ENCODE assay signal across 8 cellular contexts in genomic region chrX:14673764-14674163, GRCh38.
DNase-seq lines count a peak whose midpoint lies in the region; ATAC-seq and TF ChIP-seq lines count a peak whose summit lies in the region.

No MANE protein-coding gene starts in this region.

- no peak overlapping the region for H3K4me3 ChIP-seq in ascending aorta

- peaks cover 4% of the 10 kb centered on the region for H3K4me1 Mint-ChIP-seq in activated CD4-positive, alpha-beta memory T cell treated with anti-CD3 and anti-CD28 coated beads for 36 hours (ENCODE audit: low read depth)
- peaks cover 2% of the 10 kb centered on the region for H3K4me1 Mint-ChIP-seq in activated CD4-positive, alpha-beta memory T cell treated with anti-CD3 and anti-CD28 coated beads, Interleukin-2, amount 10 ng/mL, durations not matched to agents 7 days and 5 days
- peaks cover 15% of the 10 kb centered on the region for H3K4me1 Mint-ChIP-seq in osteocyte (ENCODE audit: unreplicated experiment)

- H3K27me3 ChIP-seq in ascending aorta: no peaks in the 10 kb centered on the region

- no peaks in the 10 kb centered on the region for H3K36me3 Mint-ChIP-seq in activated CD4-positive, alpha-beta memory T cell treated with anti-CD3 and anti-CD28 coated beads for 36 hours
- H3K36me3 Mint-ChIP-seq in activated CD4-positive, alpha-beta memory T cell treated with anti-CD3 and anti-CD28 coated beads, Interleukin-2, amount 10 ng/mL, durations not matched to agents 7 days and 5 days (ENCODE audit: low read depth): no peaks in the 10 kb centered on the region
- H3K36me3 Mint-ChIP-seq in osteocyte (ENCODE audit: unreplicated experiment): no peaks in the 10 kb centered on the region

- peaks cover 1% of the 10 kb centered on the region for H3K27me3 Mint-ChIP-seq in activated CD4-positive, alpha-beta memory T cell treated with anti-CD3 and anti-CD28 coated beads for 36 hours
- H3K27me3 Mint-ChIP-seq in activated CD4-positive, alpha-beta memory T cell treated with anti-CD3 and anti-CD28 coated beads, Interleukin-2, amount 10 ng/mL, durations not matched to agents 7 days and 5 days: no peaks in the 10 kb centered on the region
- no peaks in the 10 kb centered on the region for H3K27me3 Mint-ChIP-seq in osteocyte (ENCODE audit: unreplicated experiment)

- no peak overlapping the region for H3K4me3 Mint-ChIP-seq in activated CD4-positive, alpha-beta memory T cell treated with anti-CD3 and anti-CD28 coated beads for 36 hours
- H3K4me3 Mint-ChIP-seq in activated CD4-positive, alpha-beta memory T cell treated with anti-CD3 and anti-CD28 coated beads, Interleukin-2, amount 10 ng/mL, durations not matched to agents 7 days and 5 days: no peak overlapping the region
- H3K4me3 Mint-ChIP-seq in osteocyte (ENCODE audit: unreplicated experiment): no peak overlapping the region

- intact Hi-C loops in activated CD4-positive, alpha-beta memory T cell treated with anti-CD3 and anti-CD28 coated beads for 36 hours (cut with micrococcal nuclease): no loop called here
- intact Hi-C loops in ascending aorta (cut with DNase I): no loop called here

- TF ChIP-seq CTCF in osteocyte (IDR thresholded peaks at IDR 0.05) (no peak), ascending aorta (IDR thresholded peaks at IDR 0.05) (no peak)

- CTCF ChIA-PET in activated CD4-positive, alpha-beta memory T cell treated with anti-CD3 and anti-CD28 coated beads for 36 hours (lab: Charles Lee): no interaction called here
- CTCF ChIA-PET in activated CD4-positive, alpha-beta memory T cell treated with anti-CD3 and anti-CD28 coated beads, Interleukin-2, amount 10 ng/mL, durations not matched to agents 7 days and 5 days (lab: Charles Lee): no interaction called here

- H3K9me3 Mint-ChIP-seq in activated CD4-positive, alpha-beta memory T cell treated with anti-CD3 and anti-CD28 coated beads for 36 hours: no peaks in the 10 kb centered on the region
- H3K9me3 Mint-ChIP-seq in activated CD4-positive, alpha-beta memory T cell treated with anti-CD3 and anti-CD28 coated beads, Interleukin-2, amount 10 ng/mL, durations not matched to agents 7 days and 5 days: no peaks in the 10 kb centered on the region
- peaks cover 20% of the 10 kb centered on the region for H3K9me3 Mint-ChIP-seq in osteocyte (ENCODE audit: unreplicated experiment)

- peak; percentile 94 for ATAC-seq in GM21717 (IDR thresholded peaks at IDR 0.05; ENCODE audit: unreplicated experiment)

- no peak overlapping the region for H3K27ac Mint-ChIP-seq in activated CD4-positive, alpha-beta memory T cell treated with anti-CD3 and anti-CD28 coated beads for 36 hours
- H3K27ac Mint-ChIP-seq in activated CD4-positive, alpha-beta memory T cell treated with anti-CD3 and anti-CD28 coated beads, Interleukin-2, amount 10 ng/mL, durations not matched to agents 7 days and 5 days: no peak overlapping the region
- H3K27ac Mint-ChIP-seq in osteocyte (ENCODE audit: unreplicated experiment): peak overlapping the region; percentile 77

- POLR2A ChIA-PET in activated CD4-positive, alpha-beta memory T cell treated with anti-CD3 and anti-CD28 coated beads for 36 hours (lab: Charles Lee): no interaction called here
- POLR2A ChIA-PET in activated CD4-positive, alpha-beta memory T cell treated with anti-CD3 and anti-CD28 coated beads, Interleukin-2, amount 10 ng/mL, durations not matched to agents 7 days and 5 days (lab: Charles Lee): no interaction called here

- no peak overlapping the region for H3K27ac ChIP-seq in ascending aorta

- DNase-seq in activated CD4-positive, alpha-beta memory T cell treated with anti-CD3 and anti-CD28 coated beads for 36 hours: peak; percentile 20
- no peak for DNase-seq in activated CD4-positive, alpha-beta memory T cell treated with anti-CD3 and anti-CD28 coated beads, Interleukin-2, amount 10 ng/mL, durations not matched to agents 7 days and 5 days
- DNase-seq in HS-27A (ENCODE audit: low read depth): peak; percentile 50
- peak; percentile 67 for DNase-seq in amniotic stem cell (lab: John Stamatoyannopoulos, UW)
- no peak for DNase-seq in osteocyte (ENCODE audit: extremely low spot score, unreplicated experiment)
- no peak for DNase-seq in NCI-H2196 (lab: John Stamatoyannopoulos, UW; ENCODE audit: unreplicated experiment)
- DNase-seq in ascending aorta (ENCODE audit: low spot score in 2 of 2): no peak

- H3K9me3 ChIP-seq in ascending aorta: no peaks in the 10 kb centered on the region

- H3K4me1 ChIP-seq in ascending aorta: no peaks in the 10 kb centered on the region

- H3K36me3 ChIP-seq in ascending aorta: no peaks in the 10 kb centered on the region

Comparison
In these comparisons a context has a peak if more than half of its experiments do, and no peak if none do; other contexts are left out.
1. DNase-seq: peak in activated CD4-positive, alpha-beta memory T cell treated with anti-CD3 and anti-CD28 coated beads for 36 hours (single experiment), HS-27A (single experiment) and amniotic stem cell (single experiment); none in activated CD4-positive, alpha-beta memory T cell treated with anti-CD3 and anti-CD28 coated beads, Interleukin-2, amount 10 ng/mL, durations not matched to agents 7 days and 5 days (single experiment), osteocyte (single experiment), NCI-H2196 (single experiment) and ascending aorta (0 of 2).